In the genomic region with DNA sequence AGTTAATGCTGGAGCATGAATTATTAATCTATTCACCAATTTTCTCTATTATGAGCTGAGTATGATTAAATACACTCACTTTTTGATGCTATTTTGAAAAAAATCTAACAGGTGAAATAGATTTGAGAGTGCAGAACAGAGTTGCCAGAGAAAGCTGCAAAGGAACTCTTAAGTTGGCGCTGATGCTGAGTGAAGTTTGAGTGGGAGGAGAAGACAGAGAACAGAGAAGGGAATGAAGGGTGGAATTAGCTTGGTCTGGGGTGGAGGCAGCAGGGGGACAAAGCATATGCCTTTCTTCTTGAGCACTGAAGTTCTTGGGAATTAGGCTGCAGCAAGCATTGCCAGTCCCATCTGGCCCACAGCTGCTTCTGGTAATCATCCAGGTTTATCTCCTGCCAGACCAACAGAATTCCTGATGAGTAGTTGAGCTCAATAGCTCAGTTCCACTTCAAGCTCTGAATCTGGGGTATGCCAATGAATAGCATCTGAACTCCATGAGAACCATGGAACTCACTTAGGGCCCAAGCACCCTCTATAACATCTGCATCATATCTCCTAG, we compare ENCODE assay signal across 21 cellular contexts.
A peak's percentile ranks its signal among the peaks of the same experiment; 100 is the strongest.
DNase-seq lines count a peak whose midpoint lies in the region; ATAC-seq lines count a peak whose summit lies in the region.
"Had no signal": no experiment of that assay in that cellular context is flagged by ENCODE, and none has a peak within 500 bp of the region (broad histone marks: within the 10 kb centered on the region; RNA-seq: fewer than 3 reads in every experiment).

No MANE protein-coding gene starts in this region.

- peak; percentile 28 for DNase-seq in NCI-H82 (lab: John Stamatoyannopoulos, UW)
- no peak for DNase-seq in NCI-H82 treated with DMSO at 0.1 percent for 48 hours (lab: John Stamatoyannopoulos, UW; ENCODE audit: unreplicated experiment)
- DNase-seq in astrocyte of the hippocampus (ENCODE audit: low read depth, low spot score), result peak; percentile 11
- peak; percentile 16 for DNase-seq in fibroblast of the conjunctiva (ENCODE audit: low read depth)
- no peak for DNase-seq in NCI-H345 treated with DMSO at 0.1 percent for 48 hours (lab: John Stamatoyannopoulos, UW; ENCODE audit: unreplicated experiment)
- DNase-seq in DMS 273 treated with DMSO at 0.1 percent for 48 hours (lab: John Stamatoyannopoulos, UW), result no peak
- DNase-seq: AML-193; CD4-positive, alpha-beta T cell; H7; Karpas-422; NCI-H1092 treated with DMSO at 0.1 percent for 48 hours; NCI-H1436; NCI-H187 treated with DMSO at 0.1 percent for 48 hours; NCI-H446; NCI-H524 treated with DMSO at 0.1 percent for 48 hours; NCI-H774; PC-9 had no signal

- no peak for ATAC-seq in GM18873 (IDR thresholded peaks at IDR 0.05; ENCODE audit: low FRiP score, unreplicated experiment)
- ATAC-seq: HepG2, Right ventricle myocardium inferior, SK-N-SH treated with all-trans-retinoic acid at 6 μM for 48 hours had no signal

Comparison
In these comparisons a context has a peak if more than half of its experiments do, and no peak if none do; other contexts are left out.
1. DNase-seq: peak in NCI-H82 (single experiment), astrocyte of the hippocampus (single experiment) and fibroblast of the conjunctiva (single experiment); none in NCI-H82 treated with DMSO at 0.1 percent for 48 hours (single experiment), NCI-H345 treated with DMSO at 0.1 percent for 48 hours (single experiment) and DMS 273 treated with DMSO at 0.1 percent for 48 hours (single experiment).